In genomic region chr2:86441789-86442641, GRCh38 we compare ENCODE assay signal across 1 cellular context.
A peak's percentile ranks its signal among the peaks of the same experiment; 100 is the strongest.
TF ChIP-seq lines count a peak whose summit lies in the region.

No MANE protein-coding gene starts in this region.

TF ChIP-seq in K562, 482 proteins besides CTCF, POLR2A, EP300 and RAD21 (continued from another document):
- 0 out of 4 replicates have a peak, but pooled peaks of 1 of the 2 experiments have one; percentile 37 for TF ChIP-seq UBTF (IDR thresholded peaks at IDR 0.05; ENCODE audit: borderline replicate concordance in 1 of 2, low read depth in 2 of 2, low read length in 2 of 2)
- TF ChIP-seq ZNF408 (CRISPR knock-in tag; IDR thresholded peaks at IDR 0.05; ENCODE audit: low read depth): no peak
- peak; percentile 86 for TF ChIP-seq RFX1 (IDR thresholded peaks at IDR 0.05)
- no peak for TF ChIP-seq NBN (IDR thresholded peaks at IDR 0.05; ENCODE audit: low read depth)
- TF ChIP-seq NELFE (IDR thresholded peaks at IDR 0.05; ENCODE audit: insufficient read depth, insufficient read length): no peak
- no peak for TF ChIP-seq ETS1 (conservative IDR thresholded peaks at IDR 0.05; ENCODE audit: control insufficient read depth, low read depth, low read length)
- TF ChIP-seq CBX2 (IDR thresholded peaks at IDR 0.05; ENCODE audit: insufficient read depth, low read length, poor library complexity, severe bottlenecking): no peak
- TF ChIP-seq CC2D1A (IDR thresholded peaks at IDR 0.05): no peak
- TF ChIP-seq TBP (optimal IDR thresholded peaks at IDR 0.05; ENCODE audit: low read depth, low read length): peak; percentile 40
- no peak for TF ChIP-seq CBX1 (IDR thresholded peaks at IDR 0.05; ENCODE audit: low read depth)
- TF ChIP-seq DACH1 (IDR thresholded peaks at IDR 0.05; ENCODE audit: partially characterized antibody): no peak
- no peak for TF ChIP-seq TCF3 (CRISPR knock-in tag; IDR thresholded peaks at IDR 0.05)
- no peak for TF ChIP-seq CREBBP (IDR thresholded peaks at IDR 0.05; ENCODE audit: low read depth, low read length)
- no peak for TF ChIP-seq FOS (IDR thresholded peaks at IDR 0.05; ENCODE audit: extremely low read depth, insufficient read length)
- TF ChIP-seq ERF (CRISPR knock-in tag; IDR thresholded peaks at IDR 0.05): no peak
- no peak for TF ChIP-seq HNRNPK (IDR thresholded peaks at IDR 0.05; ENCODE audit: low read depth, low read length, poor library complexity, severe bottlenecking)
- no peak for TF ChIP-seq FOSL1 (tag; conservative IDR thresholded peaks at IDR 0.05)
- no peak for TF ChIP-seq MBD1 (CRISPR knock-in tag; IDR thresholded peaks at IDR 0.05)
- no peak for TF ChIP-seq TAF1 (IDR thresholded peaks at IDR 0.05; ENCODE audit: control insufficient read depth, extremely low read depth, insufficient read depth, low read length, severe bottlenecking)
- TF ChIP-seq GTF3C2 (IDR thresholded peaks at IDR 0.05; ENCODE audit: borderline replicate concordance, extremely low read depth, insufficient read length): no peak
- no peak for TF ChIP-seq ZNF655 (CRISPR knock-in tag; IDR thresholded peaks at IDR 0.05)
- 0 out of 2 replicates have a peak, but pooled peaks have one; percentile 8 for TF ChIP-seq SPI1 (IDR thresholded peaks at IDR 0.05; ENCODE audit: borderline replicate concordance, low read depth, low read length)
- TF ChIP-seq ZKSCAN1 (IDR thresholded peaks at IDR 0.05; ENCODE audit: low read depth, low read length): no peak
- TF ChIP-seq NR4A1 (CRISPR knock-in tag; IDR thresholded peaks at IDR 0.05): no peak
- no peak for TF ChIP-seq NR4A1 (tag; IDR thresholded peaks at IDR 0.05)
- TF ChIP-seq ZNF609 (CRISPR knock-in tag; IDR thresholded peaks at IDR 0.05; ENCODE audit: borderline replicate concordance): no peak
- no peak for TF ChIP-seq ZBTB34 (CRISPR knock-in tag; IDR thresholded peaks at IDR 0.05)
- TF ChIP-seq ZNF644 (tag; IDR thresholded peaks at IDR 0.05; ENCODE audit: low read depth): no peak
- TF ChIP-seq PREB (CRISPR knock-in tag; IDR thresholded peaks at IDR 0.05): no peak
- no peak for TF ChIP-seq PHF21A (IDR thresholded peaks at IDR 0.05; ENCODE audit: borderline replicate concordance, low read depth)
- TF ChIP-seq ZNF584 (CRISPR knock-in tag; IDR thresholded peaks at IDR 0.05; ENCODE audit: low read depth): no peak
- no peak for TF ChIP-seq CHCHD3 (CRISPR knock-in tag; IDR thresholded peaks at IDR 0.05)
TF ChIP-seq in K562: peak in this region for 29.
